ENCODE assay signal across 15 cellular contexts in the genomic region with DNA sequence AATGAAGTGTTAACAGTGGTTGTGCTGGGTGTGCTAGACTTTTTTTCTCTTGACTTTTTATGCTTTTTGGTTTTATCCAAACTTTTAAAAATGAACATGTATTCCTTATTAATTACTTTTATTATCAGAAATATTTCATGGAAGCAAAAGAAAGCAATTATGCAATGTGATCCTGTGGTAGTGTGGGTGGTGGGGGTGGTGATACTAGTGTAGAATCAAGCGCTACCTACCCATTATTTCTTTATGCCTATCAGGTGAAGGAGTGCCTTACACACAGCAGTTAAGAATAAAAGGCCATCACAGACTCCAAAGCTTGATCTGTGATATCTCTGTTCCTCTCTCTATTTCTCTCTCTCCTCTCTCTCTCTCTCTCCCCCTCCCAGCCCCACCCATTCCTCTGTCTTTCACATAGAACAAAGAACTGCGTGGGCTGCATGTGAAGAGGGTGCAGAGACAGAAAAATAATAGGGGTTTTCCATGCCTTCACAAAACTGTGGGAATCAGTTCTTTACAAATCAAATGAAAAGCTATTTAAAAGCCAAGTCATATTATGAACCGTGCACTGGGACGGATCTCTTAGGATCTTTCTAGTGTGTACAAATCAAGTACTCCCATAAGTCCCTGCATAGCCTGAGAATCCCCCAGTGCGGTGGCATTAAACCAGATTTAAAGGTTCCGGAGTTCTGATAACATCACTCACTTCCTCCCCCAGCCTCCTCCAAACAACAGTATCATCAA.
DNase-seq lines count a peak whose midpoint lies in the region; ATAC-seq, FAIRE-seq and TF ChIP-seq lines count a peak whose summit lies in the region.
"Had no signal": no experiment of that assay in that cellular context is flagged by ENCODE, and none has a peak within 500 bp of the region (broad histone marks: within the 10 kb centered on the region; RNA-seq: fewer than 3 reads in every experiment).

No MANE protein-coding gene starts in this region.

- H3K36me3 Mint-ChIP-seq in CD8-positive, alpha-beta T cell = no peaks in the 10 kb centered on the region

- no peak for TF ChIP-seq CTCF in CD8-positive, alpha-beta T cell (IDR thresholded peaks at IDR 0.05)
- no peak for TF ChIP-seq CTCF in VCaP (conservative IDR thresholded peaks at IDR 0.05)
- TF ChIP-seq CTCF in GM13976 (IDR thresholded peaks at IDR 0.05; ENCODE audit: borderline replicate concordance, control extremely low read depth, extremely low read depth, insufficient read depth, missing control alignments) = no peak

- no peak for TF ChIP-seq POLR2A in GM12892 (IDR thresholded peaks at IDR 0.05; ENCODE audit: low read depth, low read length)

- H3K4me3 ChIP-seq in CD8-positive, alpha-beta T cell (ENCODE audit: low read depth, low read length) = no peak overlapping the region
- H3K4me3 ChIP-seq in adipocyte (ENCODE audit: low read length) (peak overlapping the region; percentile 63), skeletal muscle satellite cell (ENCODE audit: low read length) (no peak overlapping the region)
- H3K4me3 ChIP-seq: gastroesophageal sphincter, K562 had no signal

- peak in 3 of 7 experiments; percentile 20 to 44 (median 33) for DNase-seq in CD8-positive, alpha-beta T cell
- DNase-seq in adipocyte (ENCODE audit: low read depth) (no peak), GM12892 (ENCODE audit: insufficient read length) (no peak), GM13976 (ENCODE audit: low spot score) (no peak), NCI-H446 (lab: John Stamatoyannopoulos, UW) (no peak)
- DNase-seq: EL, NCI-H748 treated with DMSO at 0.1 percent for 48 hours had no signal

- no peak overlapping the region for H3K27ac Mint-ChIP-seq in CD8-positive, alpha-beta T cell

- H3K27ac ChIP-seq in CD8-positive, alpha-beta T cell (ENCODE audit: low read depth, low read length) = no peak overlapping the region
- peak overlapping the region; percentile 7 for H3K27ac ChIP-seq in VCaP
- H3K27ac ChIP-seq: gastroesophageal sphincter, parathyroid adenoma had no signal

- H3K9ac ChIP-seq in adipocyte (ENCODE audit: low read length) (peak overlapping the region; percentile 22), skeletal muscle satellite cell (ENCODE audit: low read depth, low read length) (no peak overlapping the region)
- H3K9ac ChIP-seq: parathyroid adenoma had no signal

- H3K4me1 Mint-ChIP-seq in CD8-positive, alpha-beta T cell (ENCODE audit: low read depth) = peaks cover 21% of the 10 kb centered on the region

- H3K4me1 ChIP-seq in CD8-positive, alpha-beta T cell (ENCODE audit: insufficient read depth, low read length) = peaks cover 11% of the 10 kb centered on the region
- H3K4me1 ChIP-seq in adipocyte (ENCODE audit: control insufficient read depth, insufficient read depth, low read length) (peaks cover 25% of the 10 kb centered on the region), skeletal muscle satellite cell (ENCODE audit: control insufficient read depth, insufficient read depth, low read length) (peaks cover 9% of the 10 kb centered on the region)
- H3K4me1 ChIP-seq: gastroesophageal sphincter, parathyroid adenoma had no signal

- no peaks in the 10 kb centered on the region for H3K27me3 Mint-ChIP-seq in CD8-positive, alpha-beta T cell (ENCODE audit: low read depth)

- H3K9me3 ChIP-seq in CD8-positive, alpha-beta T cell (ENCODE audit: low read length) = no peaks in the 10 kb centered on the region
- H3K9me3 ChIP-seq in adipocyte (ENCODE audit: control insufficient read depth, low read length) (no peaks in the 10 kb centered on the region), skeletal muscle satellite cell (replicated peaks; ENCODE audit: low read length) (no peaks in the 10 kb centered on the region)
- H3K9me3 ChIP-seq: gastroesophageal sphincter had no signal

- peaks cover 2% of the 10 kb centered on the region for H3K9me3 Mint-ChIP-seq in CD8-positive, alpha-beta T cell

- in situ Hi-C loops in GM13976 (cut with MboI; ENCODE audit: low sequenced_read_pairs, unreplicated experiment) = no loop called here

- FAIRE-seq in GM12892 (lab: Jason Lieb, UNC) = no peak
- FAIRE-seq: islet of Langerhans, K562, TTC549 had no signal

- POLR2A ChIA-PET in CD8-positive, alpha-beta T cell (lab: Charles Lee) = no interaction called here

- ATAC-seq in CD8-positive, alpha-beta T cell = peak; percentile 87
- ATAC-seq in GM19324 (IDR thresholded peaks at IDR 0.05; ENCODE audit: low FRiP score, unreplicated experiment) = no peak
- ATAC-seq: gastroesophageal sphincter, K562 had no signal

- CTCF ChIA-PET in CD8-positive, alpha-beta T cell (lab: Charles Lee) = no interaction called here

- H3K4me3 Mint-ChIP-seq in CD8-positive, alpha-beta T cell = peak overlapping the region; percentile 55

- no peaks in the 10 kb centered on the region for H3K27me3 ChIP-seq in CD8-positive, alpha-beta T cell (ENCODE audit: insufficient read depth, low read length)
- H3K27me3 ChIP-seq in adipocyte (replicated peaks; ENCODE audit: control insufficient read depth, insufficient read depth, low read length) = no peaks in the 10 kb centered on the region
- peaks cover 5% of the 10 kb centered on the region for H3K27me3 ChIP-seq in skeletal muscle satellite cell (ENCODE audit: control insufficient read depth, insufficient read depth, low read length)

- no peaks in the 10 kb centered on the region for H3K36me3 ChIP-seq in CD8-positive, alpha-beta T cell (ENCODE audit: insufficient read depth, low read length)
- no peaks in the 10 kb centered on the region for H3K36me3 ChIP-seq in adipocyte (ENCODE audit: control insufficient read depth, insufficient read depth, low read length, severe bottlenecking)
- no peaks in the 10 kb centered on the region for H3K36me3 ChIP-seq in skeletal muscle satellite cell (ENCODE audit: insufficient read depth, low read length)
- H3K36me3 ChIP-seq: gastroesophageal sphincter had no signal

- intact Hi-C loops in CD8-positive, alpha-beta T cell (cut with DNase I, micrococcal nuclease) = no loop called here

- peak overlapping the region; percentile 8 for H3K4me2 ChIP-seq in skeletal muscle satellite cell (ENCODE audit: low read length)
